Comparison of ENCODE assay signal across 8 cellular contexts in the genomic region with DNA sequence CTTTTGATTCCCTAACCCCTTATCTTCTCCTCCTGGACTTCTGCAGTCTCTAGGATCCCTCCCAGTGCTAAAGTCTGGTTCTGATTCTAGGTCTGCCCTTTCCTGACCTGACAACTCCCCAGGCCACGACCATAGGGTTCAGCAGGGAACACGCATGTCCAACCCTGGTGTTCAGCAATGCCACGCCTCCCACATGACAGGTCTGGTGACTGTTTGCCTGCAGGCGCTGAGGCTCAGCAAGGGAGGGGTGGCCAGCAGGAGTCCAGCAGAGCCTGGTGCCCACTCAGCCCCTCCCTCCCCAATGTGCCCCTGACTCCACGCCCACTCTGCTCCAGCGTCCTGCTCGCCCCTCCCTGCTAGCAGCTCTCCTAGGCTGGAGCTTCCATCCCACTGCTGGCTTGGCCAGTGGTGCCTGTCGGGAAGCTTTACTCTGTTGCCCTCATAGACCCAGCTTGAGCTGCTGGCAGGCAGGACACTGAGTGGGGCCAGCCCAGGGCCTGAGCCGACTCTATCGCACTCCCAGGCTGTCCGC. TPM values are rescaled to one million over a fixed set of nuclear protein-coding genes. Genes with fewer than 3 reads are reported as not detected.
DNase-seq lines count a peak whose midpoint lies in the region; ATAC-seq and TF ChIP-seq lines count a peak whose summit lies in the region.

No MANE protein-coding gene starts in this region.

- no peak for TF ChIP-seq CTCF in chondrocyte (IDR thresholded peaks at IDR 0.05)

- peak overlapping the region; percentile 99 for H3K27ac Mint-ChIP-seq in activated naive CD4-positive, alpha-beta T cell treated with anti-CD3 and anti-CD28 coated beads, Interleukin-2, amount 10 ng/mL, durations not matched to agents 7 days and 5 days
- peak overlapping the region; percentile 27 for H3K27ac Mint-ChIP-seq in chondrocyte (ENCODE audit: unreplicated experiment)

- H3K4me3 ChIP-seq in mesendoderm (ENCODE audit: low read length) (no peak overlapping the region), urinary bladder (ENCODE audit: low read depth, low read length) (no peak overlapping the region)

- H2BK120ac ChIP-seq in mesendoderm (ENCODE audit: low read depth, low read length) = no peak overlapping the region

- no peaks in the 10 kb centered on the region for H3K9me3 Mint-ChIP-seq in activated naive CD4-positive, alpha-beta T cell treated with anti-CD3 and anti-CD28 coated beads, Interleukin-2, amount 10 ng/mL, durations not matched to agents 7 days and 5 days
- no peaks in the 10 kb centered on the region for H3K9me3 Mint-ChIP-seq in chondrocyte (ENCODE audit: low read depth)

- H3K4ac ChIP-seq in mesendoderm (ENCODE audit: low read depth, low read length) = no peak overlapping the region

- no CpG with 5 or more reads among the region's 11 CpGs for WGBS in mesendoderm (ENCODE audit: extremely low coverage, insufficient coverage, low lambda C conversion rate)
- 73% methylated on average over 11 of the region's 11 CpGs for WGBS in urinary bladder

- no peak overlapping the region for H3K4me2 ChIP-seq in mesendoderm (ENCODE audit: low read length)

- no peak overlapping the region for H4K8ac ChIP-seq in mesendoderm (ENCODE audit: low read depth, low read length)

- H3K4me1 Mint-ChIP-seq in activated naive CD4-positive, alpha-beta T cell treated with anti-CD3 and anti-CD28 coated beads, Interleukin-2, amount 10 ng/mL, durations not matched to agents 7 days and 5 days = peaks cover 49% of the 10 kb centered on the region
- H3K4me1 Mint-ChIP-seq in chondrocyte (ENCODE audit: low read depth) = peaks cover 53% of the 10 kb centered on the region

- H3K79me2 ChIP-seq in mesendoderm (ENCODE audit: control insufficient read depth, insufficient read depth, low read length) = peaks cover 5% of the 10 kb centered on the region

- H3K36me3 Mint-ChIP-seq in activated naive CD4-positive, alpha-beta T cell treated with anti-CD3 and anti-CD28 coated beads, Interleukin-2, amount 10 ng/mL, durations not matched to agents 7 days and 5 days = peaks cover 15% of the 10 kb centered on the region
- no peaks in the 10 kb centered on the region for H3K36me3 Mint-ChIP-seq in chondrocyte (ENCODE audit: low read depth)

- no peak for ATAC-seq in GM19452 (IDR thresholded peaks at IDR 0.05; ENCODE audit: unreplicated experiment)
- no peak for ATAC-seq in GM21723 (IDR thresholded peaks at IDR 0.05; ENCODE audit: unreplicated experiment)
- no peak for ATAC-seq in GM19351 (IDR thresholded peaks at IDR 0.05; ENCODE audit: unreplicated experiment)

- H2BK5ac ChIP-seq in mesendoderm (ENCODE audit: low read length) = no peak overlapping the region

- peak overlapping the region; percentile 25 for H3K56ac ChIP-seq in mesendoderm (ENCODE audit: low read length)

- H2BK15ac ChIP-seq in mesendoderm (replicated peaks; ENCODE audit: low read depth) = no peak overlapping the region

- H3K79me1 ChIP-seq in mesendoderm (ENCODE audit: low read length) = peaks cover 24% of the 10 kb centered on the region

- H3K4me3 Mint-ChIP-seq in activated naive CD4-positive, alpha-beta T cell treated with anti-CD3 and anti-CD28 coated beads, Interleukin-2, amount 10 ng/mL, durations not matched to agents 7 days and 5 days = peak overlapping the region; percentile 74
- no peak overlapping the region for H3K4me3 Mint-ChIP-seq in chondrocyte (ENCODE audit: unreplicated experiment)

- H2AK5ac ChIP-seq in mesendoderm (ENCODE audit: low read length) = no peak overlapping the region

- H3K4me1 ChIP-seq in mesendoderm (ENCODE audit: control insufficient read depth, low read depth, low read length) (peaks cover 10% of the 10 kb centered on the region), urinary bladder (ENCODE audit: insufficient read depth) (no peaks in the 10 kb centered on the region)

- CTCF ChIA-PET in activated naive CD4-positive, alpha-beta T cell treated with anti-CD3 and anti-CD28 coated beads, Interleukin-2, amount 10 ng/mL, durations not matched to agents 7 days and 5 days (lab: Charles Lee) = interaction anchor here (0.7 to 4.4 kb wide), 4 partner anchors 13 to 92 kb away, joined by 3 to 21 read pairs (median 5); a partner anchor contains a TSS

- no peak overlapping the region for H4K5ac ChIP-seq in mesendoderm (ENCODE audit: low read length)

- H3K27ac ChIP-seq in mesendoderm (ENCODE audit: low read depth, low read length) (no peak overlapping the region), urinary bladder (ENCODE audit: low read depth) (peak overlapping the region; percentile 4)

- no peaks in the 10 kb centered on the region for H3K27me3 Mint-ChIP-seq in activated naive CD4-positive, alpha-beta T cell treated with anti-CD3 and anti-CD28 coated beads, Interleukin-2, amount 10 ng/mL, durations not matched to agents 7 days and 5 days
- no peaks in the 10 kb centered on the region for H3K27me3 Mint-ChIP-seq in chondrocyte (ENCODE audit: low read depth)

- H3K18ac ChIP-seq in mesendoderm (ENCODE audit: low read length) = no peak overlapping the region

- H3K23ac ChIP-seq in mesendoderm (ENCODE audit: low read length) = no peak overlapping the region

- DNase-seq in activated naive CD4-positive, alpha-beta T cell treated with anti-CD3 and anti-CD28 coated beads, Interleukin-2, amount 10 ng/mL, durations not matched to agents 7 days and 5 days = peak; percentile 25
- no peak for DNase-seq in activated naive CD4-positive, alpha-beta T cell (lab: John Stamatoyannopoulos, UW)
- DNase-seq in chondrocyte (ENCODE audit: low spot score) (no peak), mesendoderm (no peak)

- H3K27me3 ChIP-seq in mesendoderm (ENCODE audit: insufficient read depth, low read length, poor library complexity) = no peaks in the 10 kb centered on the region

- H3K36me3 ChIP-seq in mesendoderm (ENCODE audit: control insufficient read depth, insufficient read depth, low read length) (no peaks in the 10 kb centered on the region), urinary bladder (ENCODE audit: insufficient read depth) (no peaks in the 10 kb centered on the region)

- H3K9ac ChIP-seq in mesendoderm (ENCODE audit: low read length) = peak overlapping the region; percentile 27

RNA-seq across cellular contexts. Expression of a gene that starts 17.3 kb away (rescaled TPM):
- total RNA-seq in chondrocyte = 53.9 to 55.4 TPM (median 54.6 TPM) in 3 replicates
- polyA plus RNA-seq in mesendoderm (2013, experiment 1 of 2) = 22.3 TPM
- polyA plus RNA-seq in mesendoderm (2013, experiment 2 of 2) = 22.0 TPM
- 9.7 TPM for total RNA-seq in urinary bladder
- 18.3 TPM for polyA plus RNA-seq in urinary bladder
